Comparison of ENCODE assay signal across 25 cellular contexts in the genomic region with DNA sequence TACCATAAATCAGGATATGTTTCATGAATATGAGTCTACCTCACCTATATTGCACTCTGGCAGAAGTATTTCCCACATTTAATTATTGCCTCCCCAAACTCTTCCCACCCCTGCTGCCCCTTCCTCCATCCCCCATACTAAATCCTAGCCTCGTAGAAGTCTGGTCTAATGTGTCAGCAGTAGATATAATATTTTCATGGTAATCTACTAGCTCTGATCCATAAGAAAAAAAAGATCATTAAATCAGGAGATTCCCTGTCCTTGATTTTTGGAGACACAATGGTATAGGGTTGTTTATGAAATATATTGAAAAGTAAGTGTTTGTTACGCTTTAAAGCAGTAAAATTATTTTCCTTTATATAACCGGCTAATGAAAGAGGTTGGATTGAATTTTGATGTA. TPM values are rescaled to one million over a fixed set of nuclear protein-coding genes. Genes with fewer than 3 reads are reported as not detected.
DNase-seq lines count a peak whose midpoint lies in the region; ATAC-seq, FAIRE-seq and TF ChIP-seq lines count a peak whose summit lies in the region.
"Had no signal": no experiment of that assay in that cellular context is flagged by ENCODE, and none has a peak within 500 bp of the region (broad histone marks: within the 10 kb centered on the region; RNA-seq: fewer than 3 reads in every experiment).

No MANE protein-coding gene starts in this region.

- H3K9me3 Mint-ChIP-seq in nephron = no peaks in the 10 kb centered on the region
- H3K9me3 Mint-ChIP-seq: activated naive CD4-positive, alpha-beta T cell treated with anti-CD3 and anti-CD28 coated beads for 36 hours; activated T-cell treated with anti-CD3 and anti-CD28 coated beads, Interleukin-2, amount 50 U/mL, for 24 hours; naive B cell had no signal

- H3K27me3 Mint-ChIP-seq in nephron (ENCODE audit: low read depth) = peaks cover 37% of the 10 kb centered on the region

- 66% methylated on average over 3 of the region's 3 CpGs for WGBS in HepG2 (ENCODE audit: low lambda C conversion rate)
- 77% methylated on average over 3 of the region's 3 CpGs for WGBS in right lobe of liver (ENCODE audit: insufficient coverage, low coverage, low lambda C conversion rate, missing lambda C conversion rate)

- peak overlapping the region in 2 of 3 experiments; percentile 27 to 61 for H3K27ac Mint-ChIP-seq in nephron
- H3K27ac Mint-ChIP-seq: activated naive CD4-positive, alpha-beta T cell treated with anti-CD3 and anti-CD28 coated beads for 36 hours; activated T-cell treated with anti-CD3 and anti-CD28 coated beads, Interleukin-2, amount 50 U/mL, for 24 hours; naive B cell had no signal

- intact Hi-C loops in HepG2 (cut with micrococcal nuclease; ENCODE audit: unreplicated experiment) (no loop called here), right lobe of liver (cut with DNase I) (loop anchor here in 1 of 2 donors (10.0 kb wide), 1 partner anchor 308 kb away; no protein-coding TSS in a partner anchor)

- H3K27me3 ChIP-seq in HepG2 (ENCODE audit: control insufficient read depth in 1 of 2, insufficient read depth in 2 of 2, low read length in 2 of 2) (peaks cover 0 to 7% of the 10 kb centered on the region in 2 experiments; a peak in 3 of 5 replicates), right lobe of liver (no peaks in the 10 kb centered on the region)
- H3K27me3 ChIP-seq: testis had no signal

- H3K27ac ChIP-seq in HepG2 (ENCODE audit: extremely low read length, insufficient read depth, low read length) (no peak overlapping the region), right lobe of liver (no peak overlapping the region), coronary artery (peak overlapping the region; percentile 57)
- H3K27ac ChIP-seq: testis had no signal

- peaks cover 6% of the 10 kb centered on the region for H3K4me1 Mint-ChIP-seq in nephron

- H3K36me3 Mint-ChIP-seq in nephron (ENCODE audit: low read depth) = no peaks in the 10 kb centered on the region

- no peak overlapping the region for H3K4me2 ChIP-seq in HepG2 (ENCODE audit: low read depth, low read length)

- FAIRE-seq in HepG2 (lab: Jason Lieb, UNC) = no peak

- no peak overlapping the region for H3K4me3 ChIP-seq in HepG2 (replicated peaks in 1 of 3; ENCODE audit: insufficient read depth in 1 of 3, low read depth in 2 of 3, low read length in 3 of 3)
- H3K4me3 ChIP-seq in right lobe of liver = no peak overlapping the region
- H3K4me3 ChIP-seq in coronary artery = no peak overlapping the region
- H3K4me3 ChIP-seq: testis had no signal

- H3K9me3 ChIP-seq in HepG2 (ENCODE audit: low read length) (no peaks in the 10 kb centered on the region), right lobe of liver (no peaks in the 10 kb centered on the region)
- H3K9me3 ChIP-seq: BE2C, testis had no signal

- TF ChIP-seq RAD21 in HepG2 (CRISPR knock-in tag; IDR thresholded peaks at IDR 0.05) = no peak

- H4K20me1 ChIP-seq in HepG2 (ENCODE audit: insufficient read depth, low read length) = no peaks in the 10 kb centered on the region

- in situ Hi-C loops in HepG2 (cut with HindIII; ENCODE audit: extremely low pct_ligation_motif_present, low pct_unique_long_range_greater_than_20kb) = no loop called here

- H2AFZ ChIP-seq in HepG2 (ENCODE audit: low read length) = no peak overlapping the region

- no peak for TF ChIP-seq POLR2A in HepG2 (IDR thresholded peaks at IDR 0.05; ENCODE audit: insufficient read depth in 1 of 2, low read depth in 2 of 2, low read length in 2 of 2)
- TF ChIP-seq POLR2A in right lobe of liver (IDR thresholded peaks at IDR 0.05) = no peak

- no peak for DNase-seq in HepG2 (ENCODE audit: low spot score)
- no peak for DNase-seq in right lobe of liver
- no peak for DNase-seq in coronary artery (ENCODE audit: low spot score)
- DNase-seq in NCI-H1417 treated with DMSO at 0.1 percent for 48 hours (lab: John Stamatoyannopoulos, UW) = no peak
- no peak for DNase-seq in cerebellum (ENCODE audit: low spot score)
- DNase-seq: activated CD4-positive, alpha-beta T cell treated with anti-CD3 and anti-CD28 coated beads for 4 hours; activated naive CD4-positive, alpha-beta T cell treated with anti-CD3 and anti-CD28 coated beads for 36 hours; activated T-cell treated with anti-CD3 and anti-CD28 coated beads, Interleukin-2, amount 50 U/mL, for 24 hours; amygdala; BE2C; dorsolateral prefrontal cortex; GDM1; head of caudate nucleus; Karpas-422; naive B cell; NCI-H187 treated with DMSO at 0.1 percent for 48 hours; NCI-H69; occipital lobe; RPMI8226; stimulated activated CD4-positive, alpha-beta T cell treated with anti-CD3 and anti-CD28 coated beads, Interleukin-4, amount 100 ng/mL, for 1 hour; stimulated activated naive CD4-positive, alpha-beta T cell; testis had no signal

- ATAC-seq in HepG2 (no peak), right lobe of liver (no peak), HG03442 (IDR thresholded peaks at IDR 0.05; ENCODE audit: unreplicated experiment) (no peak), GM18520 (IDR thresholded peaks at IDR 0.05; ENCODE audit: unreplicated experiment) (no peak)

- CTCF ChIA-PET in HepG2 (lab: Yijun Ruan, JAX; ENCODE audit: low intra/inter-chr PET ratio, low total read pairs) = no interaction called here

- BruUV-seq in HepG2 (replicated peaks; lab: Mats Ljungman, UMichigan) = no TSS peak

- H3K4me1 ChIP-seq in HepG2 (ENCODE audit: insufficient read depth, low read length) = peaks cover 38% of the 10 kb centered on the region
- peaks cover 0 to 2% (median 0%) of the 10 kb centered on the region in 4 donors for H3K4me1 ChIP-seq in right lobe of liver
- H3K4me1 ChIP-seq: BE2C, testis had no signal

- TF ChIP-seq EP300 in HepG2 (IDR thresholded peaks at IDR 0.05; ENCODE audit: low read depth in 2 of 2, low read length in 2 of 2) (no peak), HepG2 (CRISPR knock-in tag; IDR thresholded peaks at IDR 0.05; ENCODE audit: borderline replicate concordance) (no peak)

- no peaks in the 10 kb centered on the region for H3K79me2 ChIP-seq in HepG2 (ENCODE audit: insufficient read depth, low read length)

- H3K9ac ChIP-seq in HepG2 (ENCODE audit: insufficient read depth, low read depth, low read length) = no peak overlapping the region

- H3K4me3 Mint-ChIP-seq in nephron = no peak overlapping the region
- H3K4me3 Mint-ChIP-seq: activated naive CD4-positive, alpha-beta T cell treated with anti-CD3 and anti-CD28 coated beads for 36 hours; activated T-cell treated with anti-CD3 and anti-CD28 coated beads, Interleukin-2, amount 50 U/mL, for 24 hours; naive B cell had no signal

- H3K36me3 ChIP-seq in HepG2 (replicated peaks in 1 of 2; ENCODE audit: control insufficient read depth in 1 of 2, insufficient read depth in 2 of 2, low read length in 2 of 2) (peaks cover 0 to 1% of the 10 kb centered on the region in 2 experiments; a peak in 1 of 5 replicates), right lobe of liver (no peaks in the 10 kb centered on the region)
- H3K36me3 ChIP-seq: BE2C had no signal

- POLR2A ChIA-PET in HepG2 (lab: Yijun Ruan, JAX) = interaction anchor here (2.1 kb wide), 1 partner anchor 69 kb away, joined by 7 read pairs; no protein-coding TSS in a partner anchor

- no peak for TF ChIP-seq CTCF in HepG2 (CRISPR knock-in tag; IDR thresholded peaks at IDR 0.05)
- no peak for TF ChIP-seq CTCF in right lobe of liver (IDR thresholded peaks at IDR 0.05)
- TF ChIP-seq CTCF in coronary artery (IDR thresholded peaks at IDR 0.05) = no peak
- no peak for TF ChIP-seq CTCF in nephron (IDR thresholded peaks at IDR 0.05; ENCODE audit: unreplicated experiment in 3 of 3)

TF ChIP-seq in HepG2, 621 proteins besides CTCF, POLR2A, EP300 and RAD21:
- peak; percentile 76 for TF ChIP-seq HNRNPK (IDR thresholded peaks at IDR 0.05; ENCODE audit: low read depth, low read length, poor library complexity, severe bottlenecking)
- TF ChIP-seq JARID2 (CRISPR knock-in tag; IDR thresholded peaks at IDR 0.05; ENCODE audit: insufficient replicate concordance) = no peak

RNA-seq across cellular contexts. Expression of a gene that starts 6.4 kb away (rescaled TPM):
- total RNA-seq in HepG2 (2016; rRNA removed; fragmentation: Illumina TruSeq; extraction: Trizol) (0.15 and 0.21 TPM in 2 replicates), right lobe of liver (1 to 10 TPM in 3 of 6 experiments, under 1 TPM in 3; 0.18 to 6.8 (median 1.4) TPM), cerebellum (6.3 TPM)
- total RNA-seq in HepG2 (2016; cell fraction: cytosol; rRNA removed; fragmentation: Illumina TruSeq; extraction: Trizol; ENCODE audit: low read depth) = 0.10 TPM in 1 of 2 replicates, not detected in the other
- 0.22 TPM in 1 of 2 replicates, not detected in the other for total RNA-seq in HepG2 (2016; cell fraction: insoluble cytoplasmic fraction; rRNA removed; fragmentation: Illumina TruSeq; extraction: Trizol)
- total RNA-seq in HepG2 (2016; cell fraction: membrane; rRNA removed; fragmentation: Illumina TruSeq; extraction: Trizol) = 0.07 and 0.22 TPM in 2 replicates
- total RNA-seq in HepG2 (2016; cell fraction: nucleus; rRNA removed; fragmentation: Illumina TruSeq; extraction: Trizol) = 0.25 and 0.53 TPM in 2 replicates
- 0.78 and 1.2 TPM in 2 replicates for polyA plus RNA-seq in HepG2 (2011; rRNA removed)
- polyA plus RNA-seq in HepG2 (2011; cell fraction: cytosol; rRNA removed) = 0.50 and 0.72 TPM in 2 replicates
- 1.3 TPM in 2 replicates for polyA plus RNA-seq in HepG2 (2011; cell fraction: nucleus; rRNA removed)
- 6.0 and 7.3 TPM in 2 replicates for polyA plus RNA-seq in HepG2 (2012)
- not detected in 2 replicates for polyA plus RNA-seq in HepG2 (2016; cell fraction: cytosol; fragmentation: Illumina TruSeq; extraction: Trizol; ENCODE audit: low read depth)
- polyA plus RNA-seq in HepG2 (2016; cell fraction: insoluble cytoplasmic fraction; fragmentation: Illumina TruSeq; extraction: Trizol; ENCODE audit: low read depth) = not detected in 2 replicates
- not detected in 2 replicates for polyA plus RNA-seq in HepG2 (2016; cell fraction: membrane; fragmentation: Illumina TruSeq; extraction: Trizol; ENCODE audit: low read depth)
- polyA plus RNA-seq in HepG2 (2016; cell fraction: nucleus; fragmentation: Illumina TruSeq; extraction: Trizol; ENCODE audit: insufficient read depth, low read depth) = 0.90 and 1.3 TPM in 2 replicates
- polyA minus RNA-seq in HepG2 (2011; rRNA and poly(A)+ RNA removed; ENCODE audit: low replicate concordance) = 1.0 TPM in 2 replicates
- polyA minus RNA-seq in HepG2 (2011; cell fraction: cytosol; rRNA and poly(A)+ RNA removed) = 0.30 and 0.88 TPM in 2 replicates
- polyA minus RNA-seq in HepG2 (2011; cell fraction: nucleus; rRNA and poly(A)+ RNA removed) = 0.62 and 0.77 TPM in 2 replicates

Comparison
In these comparisons a context has a peak if more than half of its experiments do, and no peak if none do; other contexts are left out.
1. H3K27ac ChIP-seq: peak in coronary artery (2 of 2); none in HepG2 (single experiment) and right lobe of liver (0 of 3).